7 cellular contexts compared by ENCODE assay signal in genomic region chr11:118791015-118791960, GRCh38. TPM values are rescaled to one million over a fixed set of nuclear protein-coding genes. Genes with fewer than 3 reads are reported as not detected.
DNase-seq lines count a peak whose midpoint lies in the region; ATAC-seq, FAIRE-seq and TF ChIP-seq lines count a peak whose summit lies in the region.

Gene DDX6 (minus strand): TSS chr11:118791164. CDS start chr11:118786251, 4,913 bp downstream.

- ATAC-seq in HG03135 (IDR thresholded peaks at IDR 0.05; ENCODE audit: unreplicated experiment), result peak; percentile 52

- TF ChIP-seq CTCF in kidney (IDR thresholded peaks at IDR 0.05; ENCODE audit: borderline replicate concordance, extremely low read depth, insufficient read depth), result no peak

- peak within 1 kb of the TSS; percentile 77 to 80 for H3K4me3 ChIP-seq in kidney (ENCODE audit: low read length in 2 of 2)

- intact Hi-C loops in kidney (cut with DNase I), result no loop called here

- FAIRE-seq in GM18507 (lab: Jason Lieb, UNC) (peak; percentile 26), kidney (lab: Jason Lieb, UNC) (no peak)

- peak within 1 kb of the TSS; percentile 99 to 100 for H3K27ac ChIP-seq in kidney (ENCODE audit: low read depth in 2 of 2, low read length in 2 of 2)

- peak within 1 kb of the TSS; percentile 99 to 100 for H3K9ac ChIP-seq in kidney (ENCODE audit: low read length in 2 of 2)

- DNase-seq in GM18507 (ENCODE audit: extremely low spot score, insufficient read length, low read depth) (peak; percentile 73), NCI-H345 treated with DMSO at 0.1 percent for 48 hours (lab: John Stamatoyannopoulos, UW; ENCODE audit: unreplicated experiment) (peak; percentile 67), cerebellar cortex (ENCODE audit: low spot score) (peak; percentile 85), kidney (peak; percentile 98)
- peak; percentile 85 for DNase-seq in activated CD4-positive, alpha-beta T cell treated with anti-CD3 and anti-CD28 coated beads for 1 hour
- peak; percentile 80 to 88 (median 82) for DNase-seq in stimulated activated CD4-positive, alpha-beta T cell treated with anti-CD3 and anti-CD28 coated beads, Interleukin-12 subunit alpha, Interleukin-12 subunit beta, amount 100 ng/mL, for 48 hours (ENCODE audit: low read depth in 2 of 3, low spot score in 1 of 3)

- H3K4me1 ChIP-seq in kidney (ENCODE audit: control insufficient read depth in 1 of 2, insufficient read depth in 1 of 2, low read depth in 1 of 2, low read length in 2 of 2), result peaks cover 4 to 13% of the 10 kb centered on the region in 2 donors

- no peaks in the 10 kb centered on the region for H3K9me3 ChIP-seq in kidney (ENCODE audit: control insufficient read depth in 1 of 2, low read length in 2 of 2)

- no peaks in the 10 kb centered on the region for H3K36me3 ChIP-seq in kidney (ENCODE audit: control insufficient read depth in 1 of 2, insufficient read depth in 2 of 2, low read length in 2 of 2)

RNA-seq across cellular contexts. Expression of gene DDX6, which starts in this region (rescaled TPM):
- 121 TPM for total RNA-seq in kidney
- 22.5 TPM for polyA plus RNA-seq in kidney (ENCODE audit: insufficient read depth, low read depth, low replicate concordance)

Comparison
In these comparisons a context has a peak if more than half of its experiments do, and no peak if none do; other contexts are left out.
1. Peak in every context shown above with its lines: DNase-seq, ATAC-seq, H3K4me3 ChIP-seq and H3K27ac ChIP-seq.